Comparison of ENCODE assay signal across 28 cellular contexts in the genomic region with DNA sequence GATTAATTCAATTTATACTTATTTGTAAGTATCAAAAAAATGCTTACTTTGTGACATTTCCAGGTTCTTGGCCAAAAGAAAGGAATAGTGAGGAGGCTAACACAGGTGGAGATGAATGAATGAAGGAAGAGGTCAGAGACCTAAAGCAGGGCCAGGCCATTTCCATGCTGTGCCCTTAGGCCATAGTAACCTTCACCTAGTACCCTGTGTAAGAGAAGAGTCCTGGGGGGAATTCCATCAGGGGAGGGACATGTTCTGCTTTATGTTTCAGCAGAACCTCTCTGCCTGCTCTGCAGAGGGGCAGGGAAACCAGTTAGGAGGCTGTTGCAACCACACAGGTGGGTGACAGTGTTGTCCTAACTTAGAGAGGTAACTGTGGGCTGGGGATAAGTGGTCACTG.
"Had no signal": no experiment of that assay in that cellular context is flagged by ENCODE, and none has a peak within 500 bp of the region (broad histone marks: within the 10 kb centered on the region; RNA-seq: fewer than 3 reads in every experiment).

No MANE protein-coding gene starts in this region.

- H3K4me2 ChIP-seq: SK-N-SH had no signal

- H3K36me3 Mint-ChIP-seq: activated CD8-positive, alpha-beta memory T cell treated with anti-CD3 and anti-CD28 coated beads, Interleukin-2, amount 10 ng/mL, durations not matched to agents 7 days and 5 days; activated naive CD4-positive, alpha-beta T cell treated with anti-CD3 and anti-CD28 coated beads, Interleukin-2, amount 50 U/mL, for 24 hours had no signal

- H3K4me3 ChIP-seq: breast epithelium, Peyer's patch, SJCRH30 had no signal

- DNase-seq: activated CD4-positive, alpha-beta T cell treated with anti-CD3 and anti-CD28 coated beads for 4 hours; activated CD4-positive, alpha-beta T cell treated with anti-CD3 and anti-CD28 coated beads, Interleukin-2, amount 50 U/mL, for 48 hours; activated CD8-positive, alpha-beta memory T cell treated with anti-CD3 and anti-CD28 coated beads, Interleukin-2, amount 10 ng/mL, durations not matched to agents 7 days and 5 days; activated effector memory CD4-positive, alpha-beta T cell treated with Interleukin-2 at 50 U/mL for 16 hours; activated naive CD4-positive, alpha-beta T cell; activated T-cell treated with anti-CD3 and anti-CD28 coated beads, Interleukin-2, amount 50 U/mL, for 24 hours; aorta; central memory CD4-positive, alpha-beta T cell; IMR-90; Kasumi-1; KBM-7; NCI-H1105 treated with DMSO at 0.1 percent for 48 hours; NCI-H1694 treated with DMSO at 0.1 percent for 48 hours; NCI-H2029 treated with DMSO at 0.1 percent for 48 hours; NCI-H446; NCI-H524 treated with DMSO at 0.1 percent for 48 hours; NK-92 treated with Interleukin-12 subunit alpha and Interleukin-12 subunit beta, amount 100 ng/mL, for 24 hours; Peyer's patch; Right ventricle myocardium superior; SJCRH30; SK-N-SH; T-helper 1 cell; WERI-Rb-1 had no signal

- H3K4me1 Mint-ChIP-seq: activated CD8-positive, alpha-beta memory T cell treated with anti-CD3 and anti-CD28 coated beads, Interleukin-2, amount 10 ng/mL, durations not matched to agents 7 days and 5 days; activated naive CD4-positive, alpha-beta T cell treated with anti-CD3 and anti-CD28 coated beads, Interleukin-2, amount 50 U/mL, for 24 hours had no signal

- H3K4me1 ChIP-seq: breast epithelium, Peyer's patch, SJCRH30 had no signal

- H3K36me3 ChIP-seq: breast epithelium, Peyer's patch, SJCRH30, WERI-Rb-1 had no signal

- H3K27me3 ChIP-seq: breast epithelium, Peyer's patch, SJCRH30 had no signal

- H3K9ac ChIP-seq: SK-N-SH had no signal

- H3K4me3 Mint-ChIP-seq: activated CD8-positive, alpha-beta memory T cell treated with anti-CD3 and anti-CD28 coated beads, Interleukin-2, amount 10 ng/mL, durations not matched to agents 7 days and 5 days; activated naive CD4-positive, alpha-beta T cell treated with anti-CD3 and anti-CD28 coated beads, Interleukin-2, amount 50 U/mL, for 24 hours; activated T-cell treated with anti-CD3 and anti-CD28 coated beads, Interleukin-2, amount 50 U/mL, for 24 hours; activated T-helper 1 cell treated with anti-CD3 and anti-CD28 coated beads, Interleukin-12 subunit alpha, Interleukin-12 subunit beta, Interleukin-2, Interleukin-4 antibody, amounts not matched to agents 30 ng/mL and 10 ng/mL and 1 ng/mL, durations not matched to agents 14 hours and 24 hours and 36 hours had no signal

- H3K9me3 Mint-ChIP-seq: activated T-helper 1 cell treated with anti-CD3 and anti-CD28 coated beads, Interleukin-12 subunit alpha, Interleukin-12 subunit beta, Interleukin-2, Interleukin-4 antibody, amounts not matched to agents 30 ng/mL and 10 ng/mL and 1 ng/mL, durations not matched to agents 14 hours and 24 hours and 36 hours had no signal

- ATAC-seq: activated CD4-positive, CD25-positive, alpha-beta regulatory T cell treated with anti-CD3 and anti-CD28 coated beads, Interleukin-2, amount 50 U/mL, for 24 hours; activated CD8-positive, alpha-beta memory T cell treated with anti-CD3 and anti-CD28 coated beads, Interleukin-2, amount 10 ng/mL, durations not matched to agents 7 days and 5 days had no signal

- H3K27ac Mint-ChIP-seq: activated CD8-positive, alpha-beta memory T cell treated with anti-CD3 and anti-CD28 coated beads, Interleukin-2, amount 10 ng/mL, durations not matched to agents 7 days and 5 days; activated naive CD4-positive, alpha-beta T cell treated with anti-CD3 and anti-CD28 coated beads, Interleukin-2, amount 50 U/mL, for 24 hours; activated T-cell treated with anti-CD3 and anti-CD28 coated beads, Interleukin-2, amount 50 U/mL, for 24 hours; activated T-helper 1 cell treated with anti-CD3 and anti-CD28 coated beads, Interleukin-12 subunit alpha, Interleukin-12 subunit beta, Interleukin-2, Interleukin-4 antibody, amounts not matched to agents 30 ng/mL and 10 ng/mL and 1 ng/mL, durations not matched to agents 14 hours and 24 hours and 36 hours had no signal

- H3K27ac ChIP-seq: breast epithelium, Peyer's patch, RWPE1, SJCRH30, WERI-Rb-1 had no signal

- H3K9me3 ChIP-seq: breast epithelium, Peyer's patch, SJCRH30, SK-N-SH had no signal
